24 cellular contexts compared by ENCODE assay signal in the genomic region with DNA sequence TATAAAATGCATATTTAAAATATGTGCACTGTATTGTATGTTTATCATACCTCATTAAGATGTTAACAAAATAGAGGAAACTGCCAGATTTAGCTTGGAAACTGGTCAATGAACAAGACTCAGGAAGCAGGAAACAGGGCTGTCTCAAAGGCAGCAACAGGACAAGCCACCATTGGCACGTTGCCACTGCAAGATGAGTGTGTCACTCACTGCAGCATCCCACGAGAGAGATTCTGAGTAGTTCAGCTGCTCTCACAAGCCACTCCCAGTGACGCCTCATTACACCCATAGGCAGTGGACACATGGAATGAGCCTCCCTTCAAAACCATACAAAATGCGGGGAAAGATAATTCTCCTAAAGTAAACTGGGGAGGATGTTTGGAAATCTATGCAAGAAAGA.
DNase-seq lines count a peak whose midpoint lies in the region; ATAC-seq, FAIRE-seq and TF ChIP-seq lines count a peak whose summit lies in the region.
"Had no signal": no experiment of that assay in that cellular context is flagged by ENCODE, and none has a peak within 500 bp of the region (broad histone marks: within the 10 kb centered on the region; RNA-seq: fewer than 3 reads in every experiment).

No MANE protein-coding gene starts in this region.

- ATAC-seq in GM12878 (peak; percentile 6; the same call in 1 of the 3 replicates), gastrocnemius medialis (no peak)
- ATAC-seq: naive thymus-derived CD4-positive, alpha-beta T cell had no signal

- H3K9me2 ChIP-seq in hepatocyte (replicated peaks; ENCODE audit: insufficient read depth) = no peaks in the 10 kb centered on the region

- FAIRE-seq in GM12892 (lab: Jason Lieb, UNC) (peak; percentile 64), GM12878 (lab: Jason Lieb, UNC) (no peak), GM19239 (lab: Jason Lieb, UNC) (no peak)
- FAIRE-seq: astrocyte, keratinocyte had no signal

- DNase-seq in GM12892 (ENCODE audit: insufficient read length) (no peak), NCI-H2171 treated with DMSO at 0.1 percent for 48 hours (lab: John Stamatoyannopoulos, UW) (peak; percentile 53), GM12878 (ENCODE audit: low read depth, low spot score) (no peak), gastrocnemius medialis (no peak), hepatocyte (ENCODE audit: low spot score) (no peak), T-helper 1 cell (no peak), GM19239 (ENCODE audit: insufficient read length, low spot score) (no peak)
- DNase-seq: activated CD4-positive, alpha-beta memory T cell treated with anti-CD3 and anti-CD28 coated beads for 36 hours; activated naive CD4-positive, alpha-beta T cell treated with anti-CD3 and anti-CD28 coated beads, Interleukin-2, amount 50 U/mL, for 16 hours; CD8-positive, alpha-beta memory T cell; GDM1; hypothalamus; IMR-90; mesenchymal stem cell; naive thymus-derived CD4-positive, alpha-beta T cell; NCI-H2081; stimulated activated CD8-positive, alpha-beta memory T cell treated with anti-CD3 and anti-CD28 coated beads, Interleukin-4, amount 100 ng/mL, for 48 hours; WERI-Rb-1 had no signal

- CTCF ChIA-PET in GM12878 (lab: Yijun Ruan, JAX) = interaction anchor here (0.7 kb wide), 1 partner anchor 135 kb away, joined by 3 read pairs; no protein-coding TSS in a partner anchor

- H3K27me3 ChIP-seq in BLaER1 (no peaks in the 10 kb centered on the region), GM12878 (replicated peaks in 1 of 2; ENCODE audit: control insufficient read depth in 2 of 2, insufficient read depth in 2 of 2, low read length in 1 of 2) (no peaks in the 10 kb centered on the region), gastrocnemius medialis (no peaks in the 10 kb centered on the region), hepatocyte (no peaks in the 10 kb centered on the region)
- H3K27me3 ChIP-seq: vagina had no signal

- TF ChIP-seq RAD21 in GM12878 (IDR thresholded peaks at IDR 0.05; ENCODE audit: insufficient read depth, low read depth, low read length) = no peak

- H3K36me3 ChIP-seq in BLaER1 = no peaks in the 10 kb centered on the region
- no peaks in the 10 kb centered on the region for H3K36me3 ChIP-seq in GM12878 (ENCODE audit: control insufficient read depth in 2 of 2, insufficient read depth in 2 of 2, low read length in 1 of 2)
- no peaks in the 10 kb centered on the region for H3K36me3 ChIP-seq in gastrocnemius medialis
- H3K36me3 ChIP-seq in hepatocyte (replicated peaks; ENCODE audit: insufficient read depth, low read depth) = no peaks in the 10 kb centered on the region
- H3K36me3 ChIP-seq: prostate gland, vagina, WERI-Rb-1 had no signal

- H2AFZ ChIP-seq in GM12878 (ENCODE audit: control insufficient read depth, low read depth, low read length) (no peak overlapping the region; the same call in 1 of the 2 replicates), hepatocyte (no peak overlapping the region)

- no peaks in the 10 kb centered on the region for H4K20me1 ChIP-seq in BLaER1
- no peaks in the 10 kb centered on the region for H4K20me1 ChIP-seq in GM12878 (ENCODE audit: control insufficient read depth, insufficient read depth)
- no peaks in the 10 kb centered on the region for H4K20me1 ChIP-seq in hepatocyte (ENCODE audit: insufficient read depth, poor library complexity, severe bottlenecking)

- POLR2A ChIA-PET in GM12878 (lab: Charles Lee) = interaction anchor here (1.4 kb wide), 1 partner anchor 39 kb away, joined by 3 read pairs; no protein-coding TSS in a partner anchor

- no peaks in the 10 kb centered on the region for H3K9me3 ChIP-seq in BLaER1
- no peaks in the 10 kb centered on the region; the same call in 2 of the 3 replicates for H3K9me3 ChIP-seq in GM12878 (replicated peaks; ENCODE audit: control insufficient read depth, insufficient read depth, low read length)
- no peaks in the 10 kb centered on the region for H3K9me3 ChIP-seq in gastrocnemius medialis
- H3K9me3 ChIP-seq in hepatocyte (ENCODE audit: low read depth) = no peaks in the 10 kb centered on the region
- H3K9me3 ChIP-seq: prostate gland, vagina had no signal

- BruUV-seq in GM12878 (replicated peaks; lab: Mats Ljungman, UMichigan) = no TSS peak

- H3K9ac ChIP-seq in BLaER1 (no peak overlapping the region), GM12878 (ENCODE audit: control insufficient read depth, insufficient read depth, low read length) (no peak overlapping the region)

- peak overlapping the region; percentile 36 for H3K4me2 ChIP-seq in BLaER1
- no peak overlapping the region for H3K4me2 ChIP-seq in GM12878 (ENCODE audit: control insufficient read depth, insufficient read depth)
- no peak overlapping the region for H3K4me2 ChIP-seq in hepatocyte
- H3K4me2 ChIP-seq: smooth muscle cell had no signal

- in situ Hi-C loops in GM12878 (cut with MboI) = no loop called here
- in situ Hi-C loops in gastrocnemius medialis (cut with MboI; ENCODE audit: low sequenced_read_pairs in 4 of 4) = no loop called here

- peaks cover 47% of the 10 kb centered on the region for H3K4me1 ChIP-seq in BLaER1
- peaks cover 3% of the 10 kb centered on the region for H3K4me1 ChIP-seq in GM12878 (ENCODE audit: control insufficient read depth, insufficient read depth, low read length)
- no peaks in the 10 kb centered on the region for H3K4me1 ChIP-seq in gastrocnemius medialis
- no peaks in the 10 kb centered on the region for H3K4me1 ChIP-seq in hepatocyte (ENCODE audit: insufficient read depth)
- H3K4me1 ChIP-seq: prostate gland, vagina had no signal

- TF ChIP-seq POLR2A in GM12892 (IDR thresholded peaks at IDR 0.05; ENCODE audit: low read depth, low read length) = no peak
- no peak for TF ChIP-seq POLR2A in GM12878 (IDR thresholded peaks at IDR 0.05; ENCODE audit: low read depth, low read length)
- TF ChIP-seq POLR2A in gastrocnemius medialis (IDR thresholded peaks at IDR 0.05) = no peak

- H3K27ac ChIP-seq in BLaER1 = no peak overlapping the region
- no peak overlapping the region for H3K27ac ChIP-seq in GM12878 (ENCODE audit: control insufficient read depth, insufficient read depth)
- no peak overlapping the region for H3K27ac ChIP-seq in gastrocnemius medialis
- no peak overlapping the region for H3K27ac ChIP-seq in hepatocyte
- H3K27ac ChIP-seq: prostate gland, vagina, WERI-Rb-1 had no signal

- H3K79me2 ChIP-seq in GM12878 (ENCODE audit: control insufficient read depth, insufficient read depth, low read length) = no peaks in the 10 kb centered on the region
- no peaks in the 10 kb centered on the region for H3K79me2 ChIP-seq in hepatocyte

- TF ChIP-seq EP300 in GM12878 (IDR thresholded peaks at IDR 0.05; ENCODE audit: borderline replicate concordance in 1 of 2, control insufficient read depth in 1 of 2, low read depth in 2 of 2, low read length in 2 of 2) = no peak

- H3K4me3 ChIP-seq in BLaER1 (no peak overlapping the region), GM12878 (no peak overlapping the region), gastrocnemius medialis (no peak overlapping the region), hepatocyte (no peak overlapping the region)
- H3K4me3 ChIP-seq: prostate gland, smooth muscle cell, vagina had no signal

- SMC1A ChIA-PET in GM12878 (lab: Charles Lee; ENCODE audit: uncharacterized antibody, unreplicated experiment) = interaction anchor here (0.7 to 4.1 kb wide), 5 partner anchors 78 to 283 kb away, joined by 3 to 33 read pairs (median 4); no protein-coding TSS in a partner anchor

- TF ChIP-seq CTCF in GM12878 (IDR thresholded peaks at IDR 0.05 in 2 of 3, conservative IDR thresholded peaks at IDR 0.05 in 1 of 3; ENCODE audit: control insufficient read depth in 2 of 3, extremely low read depth in 1 of 3, insufficient read depth in 1 of 3, low read depth in 3 of 3, low read length in 3 of 3) (no peak), gastrocnemius medialis (IDR thresholded peaks at IDR 0.05 in 4 of 5, conservative IDR thresholded peaks at IDR 0.05 in 1 of 5) (no peak), hepatocyte (IDR thresholded peaks at IDR 0.05; ENCODE audit: poor library complexity) (no peak)

- intact Hi-C loops in GM12878 (cut with micrococcal nuclease; ENCODE audit: unreplicated experiment) (loop anchor here (5.0 to 10.0 kb wide), 4 partner anchors 180 to 532 kb away; a partner anchor contains a TSS), gastrocnemius medialis (cut with DNase I; ENCODE audit: low total_unique reads) (no loop called here)

- RAD21 ChIA-PET in GM12878 (lab: Charles Lee; ENCODE audit: unreplicated experiment) = interaction anchor here (1.3 to 5.4 kb wide), 2 partner anchors 186 to 249 kb away, joined by 3 to 39 read pairs; no protein-coding TSS in a partner anchor

- 47% methylated on average over 4 of the region's 4 CpGs for WGBS in GM12878 (ENCODE audit: insufficient coverage, insufficient replicate concordance, low lambda C conversion rate, missing lambda C conversion rate)
- WGBS in hepatocyte (ENCODE audit: low lambda C conversion rate, missing lambda C conversion rate) = 72% methylated on average over 4 of the region's 4 CpGs

TF ChIP-seq in GM12878, 131 proteins besides CTCF, POLR2A, EP300 and RAD21 (continues in another document):
- TF ChIP-seq, protein P1, sequence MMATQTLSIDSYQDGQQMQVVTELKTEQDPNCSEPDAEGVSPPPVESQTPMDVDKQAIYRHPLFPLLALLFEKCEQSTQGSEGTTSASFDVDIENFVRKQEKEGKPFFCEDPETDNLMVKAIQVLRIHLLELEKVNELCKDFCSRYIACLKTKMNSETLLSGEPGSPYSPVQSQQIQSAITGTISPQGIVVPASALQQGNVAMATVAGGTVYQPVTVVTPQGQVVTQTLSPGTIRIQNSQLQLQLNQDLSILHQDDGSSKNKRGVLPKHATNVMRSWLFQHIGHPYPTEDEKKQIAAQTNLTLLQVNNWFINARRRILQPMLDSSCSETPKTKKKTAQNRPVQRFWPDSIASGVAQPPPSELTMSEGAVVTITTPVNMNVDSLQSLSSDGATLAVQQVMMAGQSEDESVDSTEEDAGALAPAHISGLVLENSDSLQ (IDR thresholded peaks at IDR 0.05) = peak; percentile 78
- TF ChIP-seq ZNF384 (IDR thresholded peaks at IDR 0.05; ENCODE audit: borderline replicate concordance, low read depth, low read length) = no peak
- TF ChIP-seq, protein P2, sequence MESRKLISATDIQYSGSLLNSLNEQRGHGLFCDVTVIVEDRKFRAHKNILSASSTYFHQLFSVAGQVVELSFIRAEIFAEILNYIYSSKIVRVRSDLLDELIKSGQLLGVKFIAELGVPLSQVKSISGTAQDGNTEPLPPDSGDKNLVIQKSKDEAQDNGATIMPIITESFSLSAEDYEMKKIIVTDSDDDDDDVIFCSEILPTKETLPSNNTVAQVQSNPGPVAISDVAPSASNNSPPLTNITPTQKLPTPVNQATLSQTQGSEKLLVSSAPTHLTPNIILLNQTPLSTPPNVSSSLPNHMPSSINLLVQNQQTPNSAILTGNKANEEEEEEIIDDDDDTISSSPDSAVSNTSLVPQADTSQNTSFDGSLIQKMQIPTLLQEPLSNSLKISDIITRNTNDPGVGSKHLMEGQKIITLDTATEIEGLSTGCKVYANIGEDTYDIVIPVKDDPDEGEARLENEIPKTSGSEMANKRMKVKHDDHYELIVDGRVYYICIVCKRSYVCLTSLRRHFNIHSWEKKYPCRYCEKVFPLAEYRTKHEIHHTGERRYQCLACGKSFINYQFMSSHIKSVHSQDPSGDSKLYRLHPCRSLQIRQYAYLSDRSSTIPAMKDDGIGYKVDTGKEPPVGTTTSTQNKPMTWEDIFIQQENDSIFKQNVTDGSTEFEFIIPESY (IDR thresholded peaks at IDR 0.05) = no peak
